ENCODE assay signal across 8 cellular contexts in genomic region chr5:154754460-154755360, GRCh38. TPM values are rescaled to one million over a fixed set of nuclear protein-coding genes. Genes with fewer than 3 reads are reported as not detected.
DNase-seq lines count a peak whose midpoint lies in the region; ATAC-seq, FAIRE-seq and TF ChIP-seq lines count a peak whose summit lies in the region.

No MANE protein-coding gene starts in this region.

- peaks cover 4% of the 10 kb centered on the region for H3K36me3 Mint-ChIP-seq in natural killer cell treated with Interleukin-12 subunit alpha and Interleukin-12 subunit beta and Interleukin-15 and Interleukin-18, amount 100 ng/mL, for 72 hours

- no peaks in the 10 kb centered on the region for H3K27me3 Mint-ChIP-seq in natural killer cell treated with Interleukin-12 subunit alpha and Interleukin-12 subunit beta and Interleukin-15 and Interleukin-18, amount 100 ng/mL, for 72 hours

- peak; percentile 98 for DNase-seq in H7
- DNase-seq in LoVo (ENCODE audit: low spot score), result peak; percentile 100
- DNase-seq in RWPE1 (ENCODE audit: low spot score), result peak; percentile 100
- DNase-seq in activated effector memory CD4-positive, alpha-beta T cell treated with Interleukin-2 at 50 U/mL for 16 hours, result peak; percentile 98
- peak; percentile 99 for DNase-seq in fibroblast of pulmonary artery (ENCODE audit: low read depth)
- peak; percentile 99 for DNase-seq in natural killer cell treated with Interleukin-12 subunit alpha and Interleukin-12 subunit beta and Interleukin-15 and Interleukin-18, amount 100 ng/mL, for 72 hours (ENCODE audit: low spot score)
- DNase-seq in stimulated activated naive CD4-positive, alpha-beta T cell treated with Interleukin-2 at 50 U/mL for 16 hours (lab: John Stamatoyannopoulos, UW), result peak; percentile 99

- peak overlapping the region; percentile 95 for H3K4me3 ChIP-seq in H7 (ENCODE audit: insufficient read depth, low read depth, low read length)
- peak overlapping the region; percentile 93 for H3K4me3 ChIP-seq in fibroblast of pulmonary artery (replicated peaks; ENCODE audit: low read depth, low read length)

- FAIRE-seq in G401.6 (lab: Jason Lieb, UNC), result peak; percentile 70

- peak; percentile 93 to 95 for ATAC-seq in natural killer cell treated with Interleukin-12 subunit alpha and Interleukin-12 subunit beta and Interleukin-15 and Interleukin-18, amount 100 ng/mL, for 72 hours

- TF ChIP-seq CTCF in RWPE1 (conservative IDR thresholded peaks at IDR 0.05; ENCODE audit: low read depth) (peak; percentile 67), fibroblast of pulmonary artery (IDR thresholded peaks at IDR 0.05; ENCODE audit: low read length, missing control alignments) (peak; percentile 27)

- H3K27ac ChIP-seq in RWPE1, result peak overlapping the region; percentile 87

- no peaks in the 10 kb centered on the region; the same call in 1 of the 2 replicates for H3K36me3 ChIP-seq in H7 (replicated peaks; ENCODE audit: control insufficient read depth, insufficient read depth, low read length)

- H3K27ac Mint-ChIP-seq in natural killer cell treated with Interleukin-12 subunit alpha and Interleukin-12 subunit beta and Interleukin-15 and Interleukin-18, amount 100 ng/mL, for 72 hours, result peak overlapping the region; percentile 94 to 96

- peak overlapping the region; percentile 94 for H3K4me3 Mint-ChIP-seq in natural killer cell treated with Interleukin-12 subunit alpha and Interleukin-12 subunit beta and Interleukin-15 and Interleukin-18, amount 100 ng/mL, for 72 hours

- POLR2A ChIA-PET in RWPE1 (lab: Yijun Ruan, JAX; ENCODE audit: low non-redundant PET), result no interaction called here

- peaks cover 29 to 44% of the 10 kb centered on the region in 2 donors for H3K4me1 Mint-ChIP-seq in natural killer cell treated with Interleukin-12 subunit alpha and Interleukin-12 subunit beta and Interleukin-15 and Interleukin-18, amount 100 ng/mL, for 72 hours (ENCODE audit: low read depth in 2 of 2)

- no peaks in the 10 kb centered on the region for H3K9me3 Mint-ChIP-seq in natural killer cell treated with Interleukin-12 subunit alpha and Interleukin-12 subunit beta and Interleukin-15 and Interleukin-18, amount 100 ng/mL, for 72 hours

- CTCF ChIA-PET in RWPE1 (lab: Yijun Ruan, JAX), result no interaction called here

- no peaks in the 10 kb centered on the region for H3K27me3 ChIP-seq in H7 (ENCODE audit: control insufficient read depth, insufficient read depth, low read length)

RNA-seq across cellular contexts. Expression of gene LARP1, which starts 0.5 kb away (rescaled TPM):
- 134 and 136 TPM in 2 replicates for total RNA-seq in H7 (2014; rRNA removed; shearing (Covaris generic))
- total RNA-seq in natural killer cell treated with Interleukin-12 subunit alpha and Interleukin-12 subunit beta and Interleukin-15 and Interleukin-18, amount 100 ng/mL, for 72 hours, result 100 to 1,000 TPM; 193 to 369 TPM

Comparison
In these comparisons a context has a peak if more than half of its experiments do, and no peak if none do; other contexts are left out.
1. Peak in every context shown above with its lines: DNase-seq, ATAC-seq, H3K4me3 ChIP-seq and H3K27ac ChIP-seq.